In the genomic region with DNA sequence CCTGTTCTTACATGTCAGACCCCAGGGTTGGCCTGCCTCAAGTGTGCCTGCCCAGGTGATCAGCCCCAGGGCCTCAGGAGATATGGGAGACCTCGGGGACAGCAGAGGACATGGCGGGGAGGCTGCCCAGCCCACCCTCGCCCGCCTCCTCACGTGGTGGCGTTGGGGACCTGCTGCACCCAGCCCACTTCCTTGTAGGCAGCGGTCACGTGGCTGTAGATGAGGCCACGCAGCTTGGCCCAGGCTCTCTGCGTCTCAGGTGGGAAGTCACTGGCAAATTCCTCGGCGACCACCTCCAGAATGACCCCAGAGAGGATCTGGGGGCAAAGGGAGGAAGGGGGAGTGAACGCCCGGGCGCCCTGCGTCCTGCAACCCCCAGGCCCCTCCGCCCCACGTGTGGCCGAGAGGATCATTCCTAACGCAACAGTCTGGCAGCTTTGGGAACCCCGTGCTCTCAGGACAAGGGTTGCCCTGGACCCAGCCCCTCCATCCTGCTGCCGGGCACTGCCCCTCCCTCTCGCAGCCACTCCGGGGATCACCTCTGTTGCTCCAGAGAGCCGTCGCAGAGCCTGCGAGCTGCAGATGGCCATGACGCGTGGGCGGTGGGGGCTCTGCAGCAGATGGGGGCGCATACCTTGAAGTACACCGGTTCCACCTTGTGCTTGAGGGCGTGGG, we compare ENCODE assay signal across 12 cellular contexts. TPM values are rescaled to one million over a fixed set of nuclear protein-coding genes. Genes with fewer than 3 reads are reported as not detected.
DNase-seq lines count a peak whose midpoint lies in the region; ATAC-seq and TF ChIP-seq lines count a peak whose summit lies in the region.
"Had no signal": no experiment of that assay in that cellular context is flagged by ENCODE, and none has a peak within 500 bp of the region (broad histone marks: within the 10 kb centered on the region; RNA-seq: fewer than 3 reads in every experiment).

No MANE protein-coding gene starts in this region.

- no peaks in the 10 kb centered on the region for H3K9me3 ChIP-seq in heart left ventricle
- no peaks in the 10 kb centered on the region for H3K9me3 ChIP-seq in right atrium auricular region
- no peaks in the 10 kb centered on the region for H3K9me3 ChIP-seq in trophoblast cell (ENCODE audit: insufficient read depth, low read depth, low read length)

- 79 to 85% (median 81%) methylated on average over 21 to 33 of the region's 33 CpGs for WGBS in heart left ventricle, 4 donors
- no CpG with 5 or more reads among the region's 33 CpGs for WGBS in trophoblast cell (ENCODE audit: extremely low coverage, insufficient coverage, insufficient read length)

- no peak for TF ChIP-seq POLR2A in heart left ventricle (IDR thresholded peaks at IDR 0.05)
- TF ChIP-seq POLR2A in GM18505 (IDR thresholded peaks at IDR 0.05; ENCODE audit: borderline replicate concordance, extremely low read depth, insufficient read depth, insufficient read length), result no peak

- H4K8ac ChIP-seq in trophoblast cell (ENCODE audit: low read depth, low read length), result peak overlapping the region; percentile 56

- H2BK5ac ChIP-seq in trophoblast cell (ENCODE audit: low read depth, low read length, poor library complexity), result no peak overlapping the region

- H2AFZ ChIP-seq in trophoblast cell (ENCODE audit: insufficient read depth, low read length, poor library complexity), result no peak overlapping the region

- H4K12ac ChIP-seq in trophoblast cell (ENCODE audit: low read depth, low read length), result no peak overlapping the region

- H3K9ac ChIP-seq in trophoblast cell (ENCODE audit: low read length), result no peak overlapping the region

- ATAC-seq in heart left ventricle, result no peak
- ATAC-seq in left ventricle myocardium superior, result no peak
- ATAC-seq in GM18505 (IDR thresholded peaks at IDR 0.05; ENCODE audit: unreplicated experiment), result no peak

- TF ChIP-seq CTCF in heart left ventricle (IDR thresholded peaks at IDR 0.05) (no peak), right atrium auricular region (IDR thresholded peaks at IDR 0.05) (no peak)

- peak overlapping the region; percentile 36 for H3K18ac ChIP-seq in trophoblast cell (ENCODE audit: low read length)

- peak overlapping the region; percentile 62 for H2AK5ac ChIP-seq in trophoblast cell (ENCODE audit: low read length)

- H3K4me1 ChIP-seq in heart left ventricle (peaks cover 13 to 77% (median 49%) of the 10 kb centered on the region in 12 donors), right atrium auricular region (peaks cover 0 to 68% of the 10 kb centered on the region in 2 donors), trophoblast cell (ENCODE audit: control insufficient read depth in 1 of 2, insufficient read depth in 2 of 2, low read length in 2 of 2) (peaks cover 39 to 46% of the 10 kb centered on the region in 2 experiments)

- H3K27me3 ChIP-seq in heart left ventricle, result peaks cover 0 to 1% (median 0%) of the 10 kb centered on the region in 9 donors
- no peaks in the 10 kb centered on the region for H3K27me3 ChIP-seq in right atrium auricular region
- H3K27me3 ChIP-seq in trophoblast cell (ENCODE audit: insufficient read depth, low read length), result peaks cover under 1% of the 10 kb centered on the region

- no peak overlapping the region for H3K4ac ChIP-seq in trophoblast cell (ENCODE audit: low read depth, low read length)

- H3K14ac ChIP-seq in trophoblast cell (ENCODE audit: low read length), result peak overlapping the region; percentile 44

- peak overlapping the region; percentile 85 for H2BK12ac ChIP-seq in trophoblast cell (ENCODE audit: low read length)

- peak overlapping the region; percentile 55 for H2BK120ac ChIP-seq in trophoblast cell (ENCODE audit: insufficient read depth, low read length, poor library complexity)

- peak overlapping the region; percentile 84 for H4K91ac ChIP-seq in trophoblast cell (ENCODE audit: low read depth, low read length)

- H3K4me2 ChIP-seq in trophoblast cell (ENCODE audit: low read length), result no peak overlapping the region

- H3K36me3 ChIP-seq in heart left ventricle (peaks cover 0 to 10% (median 0%) of the 10 kb centered on the region in 9 donors), right atrium auricular region (peaks cover 8% of the 10 kb centered on the region), trophoblast cell (ENCODE audit: control insufficient read depth in 1 of 2, insufficient read depth in 2 of 2, low read length in 2 of 2) (no peaks in the 10 kb centered on the region)

- peaks cover 23% of the 10 kb centered on the region for H3K79me1 ChIP-seq in trophoblast cell (ENCODE audit: low read length)

- H3K27ac ChIP-seq in heart left ventricle (peak overlapping the region; percentile 89 to 99 (median 95)), right atrium auricular region (peak overlapping the region; percentile 94), trophoblast cell (ENCODE audit: low read depth, low read length) (no peak overlapping the region)

- H3K23ac ChIP-seq in trophoblast cell (ENCODE audit: low read length), result no peak overlapping the region

- peaks cover 2% of the 10 kb centered on the region for H3K79me2 ChIP-seq in trophoblast cell (ENCODE audit: control insufficient read depth, insufficient read depth, low read length, poor library complexity)

- intact Hi-C loops in heart left ventricle (cut with DNase I), result no loop called here
- intact Hi-C loops in left ventricle myocardium superior (cut with micrococcal nuclease), result no loop called here

- DNase-seq in heart left ventricle (peak in 1 of 5 donors; percentile 22), left ventricle myocardium superior (no peak), right atrium auricular region (ENCODE audit: low spot score) (no peak), trophoblast cell (no peak), LoVo (ENCODE audit: low spot score) (no peak), NCI-H510A treated with DMSO at 0.1 percent for 48 hours (lab: John Stamatoyannopoulos, UW) (no peak), T-helper 9 cell (no peak)
- DNase-seq: islet precursor cell; NCI-H526 treated with DMSO at 0.1 percent for 48 hours; stimulated activated CD4-positive, alpha-beta T cell treated with anti-CD3 and anti-CD28 coated beads, Interleukin-12 subunit alpha, Interleukin-12 subunit beta, amount 100 ng/mL, for 4 hours had no signal

- H3K4me3 ChIP-seq in heart left ventricle (peak overlapping the region in 2 of 12 donors; percentile 1 to 5), right atrium auricular region (no peak overlapping the region), trophoblast cell (ENCODE audit: low read depth, low read length) (no peak overlapping the region)

RNA-seq across cellular contexts. Expression of a gene that starts 6.5 kb away (rescaled TPM):
- 10 to 100 TPM; 11.8 to 37.9 (median 21.9) TPM for total RNA-seq in heart left ventricle
- polyA plus RNA-seq in heart left ventricle, result 10 to 100 TPM; 16.7 to 25.9 TPM
- total RNA-seq in left ventricle myocardium superior, result 28.0 TPM
- 10 to 100 TPM; 23.0 to 48.7 TPM for total RNA-seq in right atrium auricular region
- 5.7 and 6.8 TPM in 2 replicates for polyA plus RNA-seq in trophoblast cell (2013)

RNA-seq across cellular contexts. Expression of a gene that starts 8.9 kb away (rescaled TPM):
- total RNA-seq in heart left ventricle (1 to 10 TPM; 1.1 to 4.9 (median 2.7) TPM), left ventricle myocardium superior (4.3 TPM), right atrium auricular region (1 to 10 TPM; 2.1 to 3.5 TPM)
- polyA plus RNA-seq in heart left ventricle, result 1 to 10 TPM; 1.2 to 7.6 TPM
- polyA plus RNA-seq in trophoblast cell (2013), result 0.23 and 0.50 TPM in 2 replicates
- total RNA-seq: A673 had no signal

RNA-seq across cellular contexts. Expression of a gene that starts 29.7 kb away (rescaled TPM):
- total RNA-seq in heart left ventricle, result 10 to 100 TPM in 7 of 9 donors, 1 to 10 TPM in 2; 6.3 to 49.4 (median 14.1) TPM
- polyA plus RNA-seq in heart left ventricle, result 10 to 100 TPM; 11.7 to 18.3 TPM
- total RNA-seq in left ventricle myocardium superior, result 17.7 TPM
- total RNA-seq in right atrium auricular region, result 10 to 100 TPM; 13.6 to 14.8 TPM
- polyA plus RNA-seq in trophoblast cell (2013), result 11.1 and 11.6 TPM in 2 replicates

RNA-seq across cellular contexts. Expression of a gene that starts 54.7 kb away (rescaled TPM):
- total RNA-seq in heart left ventricle (1 to 10 TPM; 3.3 to 7.8 (median 5.6) TPM), left ventricle myocardium superior (5.1 TPM), right atrium auricular region (1 to 10 TPM; 4.5 to 6.4 TPM)
- 1 to 10 TPM; 2.1 to 2.3 TPM for polyA plus RNA-seq in heart left ventricle
- polyA plus RNA-seq in trophoblast cell (2013), result 19.9 and 21.5 TPM in 2 replicates
- total RNA-seq: A673 had no signal
